ENCODE assay signal across 10 cellular contexts in genomic region chr15:74821091-74821789, GRCh38. TPM values are rescaled to one million over a fixed set of nuclear protein-coding genes. Genes with fewer than 3 reads are reported as not detected.
A peak's percentile ranks its signal among the peaks of the same experiment; 100 is the strongest.
DNase-seq lines count a peak whose midpoint lies in the region; ATAC-seq and TF ChIP-seq lines count a peak whose summit lies in the region.
"Had no signal": no experiment of that assay in that cellular context is flagged by ENCODE, and none has a peak within 500 bp of the region (broad histone marks: within the 10 kb centered on the region; RNA-seq: fewer than 3 reads in every experiment).

No MANE protein-coding gene starts in this region.

- DNase-seq in NCI-H345 (lab: John Stamatoyannopoulos, UW) = peak; percentile 23
- no peak for DNase-seq in NCI-H345 treated with DMSO at 0.1 percent for 48 hours (lab: John Stamatoyannopoulos, UW; ENCODE audit: unreplicated experiment)
- peak; percentile 29 for DNase-seq in GM23248
- DNase-seq in NCI-H146 treated with DMSO at 0.1 percent for 48 hours (lab: John Stamatoyannopoulos, UW; ENCODE audit: unreplicated experiment) = peak; percentile 64
- DNase-seq in naive B cell = peak; percentile 55
- DNase-seq in ascending aorta (ENCODE audit: low spot score in 2 of 2) = no peak
- no peak for DNase-seq in midbrain (lab: John Stamatoyannopoulos, UW)
- DNase-seq in dorsolateral prefrontal cortex = no peak
- DNase-seq: kidney had no signal

- H3F3A ChIP-seq in GM23248 (ENCODE audit: insufficient read depth) = no peaks in the 10 kb centered on the region

- no peak overlapping the region for H3K4me3 ChIP-seq in GM23248
- no peak overlapping the region for H3K4me3 ChIP-seq in ascending aorta
- H3K4me3 ChIP-seq in dorsolateral prefrontal cortex = no peak overlapping the region
- H3K4me3 ChIP-seq: cardiac muscle cell had no signal

- H3K9me3 Mint-ChIP-seq in naive B cell = no peaks in the 10 kb centered on the region

- H3K36me3 Mint-ChIP-seq in naive B cell = no peaks in the 10 kb centered on the region

- H3K79me2 ChIP-seq in GM23248 (ENCODE audit: insufficient read depth) = no peaks in the 10 kb centered on the region

- peaks cover 37 to 51% (median 50%) of the 10 kb centered on the region in 3 donors for H3K4me1 Mint-ChIP-seq in naive B cell

- peak overlapping the region in 3 of 6 donors; percentile 60 to 83 (median 65) for H3K27ac Mint-ChIP-seq in naive B cell

- H3K27ac ChIP-seq in GM23248 (no peak overlapping the region), ascending aorta (no peak overlapping the region), dorsolateral prefrontal cortex (peak overlapping the region in 1 of 59 donors; percentile 48)
- H3K27ac ChIP-seq: cardiac muscle cell had no signal

- ATAC-seq in naive B cell (ENCODE audit: low read depth in 2 of 2) = peak; percentile 96

- no peak overlapping the region for H3K4me2 ChIP-seq in GM23248 (ENCODE audit: unreplicated experiment)

- 41 to 50% methylated on average over 11 of the region's 11 CpGs for WGBS in GM23248 (ENCODE audit: low coverage in 1 of 2, low lambda C conversion rate in 2 of 2, missing lambda C conversion rate in 2 of 2), 2 experiments

- no peaks in the 10 kb centered on the region; the same call in 1 of the 2 replicates for H3K4me1 ChIP-seq in GM23248 (ENCODE audit: insufficient read depth)
- no peaks in the 10 kb centered on the region for H3K4me1 ChIP-seq in ascending aorta

- no peaks in the 10 kb centered on the region for H4K20me1 ChIP-seq in GM23248 (ENCODE audit: insufficient read depth)

- intact Hi-C loops in ascending aorta (cut with DNase I) = no loop called here
- intact Hi-C loops in dorsolateral prefrontal cortex (cut with DNase I) = no loop called here

- no peak overlapping the region for H2AFZ ChIP-seq in GM23248

- H3K27me3 Mint-ChIP-seq in naive B cell = peaks cover 12 to 44% (median 29%) of the 10 kb centered on the region in 3 donors

- no peak overlapping the region for H3K9ac ChIP-seq in GM23248

- peaks cover 6% of the 10 kb centered on the region; the same call in 1 of the 2 replicates for H3K27me3 ChIP-seq in GM23248 (replicated peaks; ENCODE audit: insufficient read depth)
- H3K27me3 ChIP-seq in ascending aorta = no peaks in the 10 kb centered on the region
- H3K27me3 ChIP-seq in dorsolateral prefrontal cortex = peaks cover 0 to 10% (median 0%) of the 10 kb centered on the region in 45 donors

- H3K4me3 Mint-ChIP-seq in naive B cell = peak overlapping the region in 7 of 8 donors; percentile 65 to 86 (median 81)

- no peaks in the 10 kb centered on the region for H3K9me2 ChIP-seq in GM23248 (ENCODE audit: insufficient read depth)

- in situ Hi-C loops in GM23248 (cut with MboI) = no loop called here

- TF ChIP-seq CTCF in ascending aorta (IDR thresholded peaks at IDR 0.05) (no peak), dorsolateral prefrontal cortex (IDR thresholded peaks at IDR 0.05 in 54 of 56, conservative IDR thresholded peaks at IDR 0.05 in 2 of 56; ENCODE audit: low read depth in 1 of 56, partially characterized antibody in 56 of 56) (no peak)

- H3K36me3 ChIP-seq in GM23248 (ENCODE audit: low read depth) (no peaks in the 10 kb centered on the region), ascending aorta (no peaks in the 10 kb centered on the region)
- H3K36me3 ChIP-seq: cardiac muscle cell had no signal

- H3K9me3 ChIP-seq in GM23248 (ENCODE audit: low read depth) (no peaks in the 10 kb centered on the region), ascending aorta (no peaks in the 10 kb centered on the region)

RNA-seq across cellular contexts. Expression of gene CPLX3, which starts 5.2 kb away (rescaled TPM):
- not detected in 2 replicates for total RNA-seq in GM23248 (2014; rRNA removed; shearing (Covaris generic))
- polyA plus RNA-seq in GM23248 (2016; fragmentation: Nextera tagmentation; extraction: Ambion mirVana) (not detected in 2 replicates), naive B cell (ENCODE audit: low read depth in 6 of 6) (not detected)
- total RNA-seq in ascending aorta (not detected), dorsolateral prefrontal cortex (10 to 100 TPM in 1 of 120 experiments, 1 to 10 TPM in 118, not detected in 1; 1.1 to 12.4 (median 3.8) TPM)
- total RNA-seq: cardiac muscle cell, kidney had no signal
- polyA plus RNA-seq: cardiac muscle cell had no signal

RNA-seq across cellular contexts. Expression of gene LMAN1L, which starts 8.6 kb away (rescaled TPM):
- total RNA-seq in GM23248 (2014; rRNA removed; shearing (Covaris generic)) = not detected in 2 replicates
- not detected in 2 replicates for polyA plus RNA-seq in GM23248 (2016; fragmentation: Nextera tagmentation; extraction: Ambion mirVana)
- not detected for polyA plus RNA-seq in naive B cell (ENCODE audit: low read depth in 6 of 6)
- total RNA-seq in ascending aorta = not detected
- 1 to 10 TPM in 104 of 120 experiments, under 1 TPM in 13, not detected in 3; 0.30 to 8.1 (median 2.0) TPM for total RNA-seq in dorsolateral prefrontal cortex
- total RNA-seq: cardiac muscle cell, kidney had no signal
- polyA plus RNA-seq: cardiac muscle cell had no signal

RNA-seq across cellular contexts. Expression of gene ULK3, which starts 21.7 kb away (rescaled TPM):
- total RNA-seq in GM23248 (2014; rRNA removed; shearing (Covaris generic)) = 29.1 and 30.3 TPM in 2 replicates
- 14.0 and 14.6 TPM in 2 replicates for polyA plus RNA-seq in GM23248 (2016; fragmentation: Nextera tagmentation; extraction: Ambion mirVana)
- polyA plus RNA-seq in naive B cell (ENCODE audit: low read depth in 6 of 6) = 10 to 100 TPM in 5 of 6 donors, 1 to 10 TPM in 1; 9.3 to 21.5 (median 13.1) TPM
- total RNA-seq in ascending aorta = 54.0 TPM
- 100 to 1,000 TPM in 15 of 120 experiments, 10 to 100 TPM in 105; 55.0 to 133 (median 84.0) TPM for total RNA-seq in dorsolateral prefrontal cortex

RNA-seq across cellular contexts. Expression of gene CSK, which starts 39.4 kb away (rescaled TPM):
- 18.0 and 21.0 TPM in 2 replicates for total RNA-seq in GM23248 (2014; rRNA removed; shearing (Covaris generic))
- polyA plus RNA-seq in GM23248 (2016; fragmentation: Nextera tagmentation; extraction: Ambion mirVana) (11.0 and 12.0 TPM in 2 replicates), naive B cell (ENCODE audit: low read depth in 6 of 6) (100 to 1,000 TPM; 176 to 273 (median 216) TPM)
- total RNA-seq in ascending aorta (31.0 TPM), dorsolateral prefrontal cortex (10 to 100 TPM; 28.9 to 71.0 (median 41.8) TPM)

RNA-seq across cellular contexts. Expression of gene SCAMP2, which starts 51.9 kb away (rescaled TPM):
- total RNA-seq in GM23248 (2014; rRNA removed; shearing (Covaris generic)) = 28.7 and 49.2 TPM in 2 replicates
- 83.0 and 86.2 TPM in 2 replicates for polyA plus RNA-seq in GM23248 (2016; fragmentation: Nextera tagmentation; extraction: Ambion mirVana)
- polyA plus RNA-seq in naive B cell (ENCODE audit: low read depth in 6 of 6) = 100 to 1,000 TPM; 102 to 122 (median 110) TPM
- total RNA-seq in ascending aorta = 90.8 TPM
- total RNA-seq in dorsolateral prefrontal cortex = 10 to 100 TPM; 19.5 to 74.6 (median 41.4) TPM

Comparison
In these comparisons a context has a peak if more than half of its experiments do, and no peak if none do; other contexts are left out.
1. DNase-seq: peak in NCI-H345 (single experiment), GM23248 (single experiment), NCI-H146 treated with DMSO at 0.1 percent for 48 hours (single experiment) and naive B cell (single experiment); none in NCI-H345 treated with DMSO at 0.1 percent for 48 hours (single experiment), ascending aorta (0 of 2), midbrain (single experiment) and dorsolateral prefrontal cortex (0 of 10).